Comparison of ENCODE assay signal across 8 cellular contexts in genomic region chr1:146283527-146283880, GRCh38. TPM values are rescaled to one million over a fixed set of nuclear protein-coding genes. Genes with fewer than 3 reads are reported as not detected.
A peak's percentile ranks its signal among the peaks of the same experiment; 100 is the strongest.
DNase-seq lines count a peak whose midpoint lies in the region; ATAC-seq, FAIRE-seq and TF ChIP-seq lines count a peak whose summit lies in the region.
"Not testable (repeated sequence)": the region's sequence is repeated elsewhere in the genome, so short reads cannot be mapped to it uniquely, and the experiment has no call there.

No MANE protein-coding gene starts in this region.

- ATAC-seq in GM18502 (IDR thresholded peaks at IDR 0.05; ENCODE audit: poor library complexity, unreplicated experiment) (peak; percentile 53), GM18907 (IDR thresholded peaks at IDR 0.05; ENCODE audit: unreplicated experiment) (peak; percentile 41), GM19468 (IDR thresholded peaks at IDR 0.05; ENCODE audit: extremely low read depth, unreplicated experiment) (peak; percentile 18), GM21737 (IDR thresholded peaks at IDR 0.05; ENCODE audit: unreplicated experiment) (peak; percentile 27), HG02884 (IDR thresholded peaks at IDR 0.05; ENCODE audit: unreplicated experiment) (peak; percentile 41), HG03280 (IDR thresholded peaks at IDR 0.05; ENCODE audit: unreplicated experiment) (peak; percentile 49), T-helper 17 cell (peak; percentile 12), K562 (0 out of 3 replicates have a peak, but pooled peaks have one; percentile 35)

- not testable (repeated sequence) for H3K4me1 ChIP-seq in K562 (replicated peaks in 1 of 2; ENCODE audit: control insufficient read depth in 2 of 2, insufficient read depth in 2 of 2, low read length in 2 of 2)

- no CpG with 5 or more reads among the region's 3 CpGs for WGBS in K562 (ENCODE audit: insufficient coverage, low coverage, missing lambda C conversion rate)

- in situ Hi-C loops in K562 (cut with MboI), result not testable (repeated sequence)

- H3K9me3 ChIP-seq in T-helper 17 cell (ENCODE audit: control insufficient read depth, low read length, poor library complexity, severe bottlenecking); K562 (replicated peaks; ENCODE audit: control insufficient read depth, insufficient read depth, low read depth, low read length): not testable (repeated sequence)

- H3K36me3 ChIP-seq in K562 (ENCODE audit: control insufficient read depth, insufficient read depth, low read length), result not testable (repeated sequence)

- not testable (repeated sequence) for H3K4me3 Mint-ChIP-seq in T-helper 17 cell

- H3K4me2 ChIP-seq in K562 (ENCODE audit: insufficient read depth, low read length), result not testable (repeated sequence)

- H3K9ac ChIP-seq in K562 (ENCODE audit: insufficient read depth in 1 of 2, low read depth in 2 of 2, low read length in 2 of 2), result not testable (repeated sequence)

- POLR2A ChIA-PET in K562 (lab: Yijun Ruan, JAX), result not testable (repeated sequence)

- intact Hi-C loops in K562 (cut with micrococcal nuclease), result not testable (repeated sequence)

- not testable (repeated sequence) for FAIRE-seq in K562 (lab: Jason Lieb, UNC)

- H4K20me1 ChIP-seq in K562 (replicated peaks; ENCODE audit: control insufficient read depth, insufficient read depth, low read length), result not testable (repeated sequence)

- not testable (repeated sequence) for H3K36me3 Mint-ChIP-seq in T-helper 17 cell (ENCODE audit: low read depth)

- TF ChIP-seq CTCF in K562 (IDR thresholded peaks at IDR 0.05 in 2 of 3, conservative IDR thresholded peaks at IDR 0.05 in 1 of 3; ENCODE audit: insufficient read depth in 2 of 3, low read depth in 1 of 3, low read length in 3 of 3), result not testable (repeated sequence)

- not testable (repeated sequence) for H3K27me3 ChIP-seq in K562 (ENCODE audit: control insufficient read depth in 2 of 2, insufficient read depth in 2 of 2, low read length in 2 of 2)

- TF ChIP-seq EP300 in K562 (IDR thresholded peaks at IDR 0.05; ENCODE audit: low read length), result not testable (repeated sequence)

- not testable (repeated sequence) for H2AFZ ChIP-seq in K562 (ENCODE audit: low read depth, low read length)

- BruUV-seq in K562 (replicated peaks; lab: Mats Ljungman, UMichigan), result not testable (repeated sequence)

- CTCF ChIA-PET in K562 (lab: Yijun Ruan, JAX; ENCODE audit: low intra/inter-chr PET ratio), result not testable (repeated sequence)

- H3K4me1 Mint-ChIP-seq in T-helper 17 cell, result not testable (repeated sequence)

- TF ChIP-seq POLR2A in K562 (conservative IDR thresholded peaks at IDR 0.05), result not testable (repeated sequence)

- H3K9me1 ChIP-seq in K562 (ENCODE audit: control insufficient read depth, insufficient read depth, low read length), result not testable (repeated sequence)

- H3K27ac Mint-ChIP-seq in T-helper 17 cell, result not testable (repeated sequence)

- H3K4me3 ChIP-seq in K562, result not testable (repeated sequence)

- H3K27me3 Mint-ChIP-seq in T-helper 17 cell, result not testable (repeated sequence)

- not testable (repeated sequence) for TF ChIP-seq RAD21 in K562 (CRISPR knock-in tag; conservative IDR thresholded peaks at IDR 0.05 in 1 of 2, IDR thresholded peaks at IDR 0.05 in 1 of 2)

- DNase-seq in T-helper 17 cell; K562 (ENCODE audit: extremely low read depth in 1 of 4, low spot score in 3 of 4): not testable (repeated sequence)

- not testable (repeated sequence) for H3K27ac ChIP-seq in K562 (ENCODE audit: extremely low read depth, low read depth, low read length)

- H3K79me2 ChIP-seq in K562 (ENCODE audit: control insufficient read depth, insufficient read depth, low read length), result not testable (repeated sequence)

RNA-seq across cellular contexts. Expression of gene NOTCH2NLA, which starts 54.7 kb away (rescaled TPM):
- total RNA-seq in T-helper 17 cell (10 to 100 TPM; 34.3 to 40.7 TPM), K562 (2014; rRNA removed) (20.4 and 28.7 TPM in 2 replicates), K562 (2014; rRNA removed; fragmentation: Illumina TruSeq; extraction: Trizol) (6.1 and 8.0 TPM in 2 replicates), K562 (2015; rRNA removed; fragmentation: Illumina TruSeq; extraction: Trizol) (8.7 and 10.3 TPM in 2 replicates), K562 (2021) (10.1 and 10.7 TPM in 2 replicates)
- 38.1 and 59.3 TPM in 2 replicates for total RNA-seq in K562 (2011; cell fraction: chromatin; rRNA removed; ENCODE audit: low replicate concordance)
- total RNA-seq in K562 (2011; cell fraction: nucleolus; rRNA removed), result 18.8 and 26.2 TPM in 2 replicates
- total RNA-seq in K562 (2011; cell fraction: nucleoplasm; rRNA removed), result 34.8 and 58.0 TPM in 2 replicates
- polyA plus RNA-seq in K562 (2011; rRNA removed) (10.9 and 11.3 TPM in 2 replicates), K562 (2014; fragmentation: Illumina TruSeq; extraction: Trizol) (5.4 and 6.1 TPM in 2 replicates), K562 (2014; fragmentation: Nextera tagmentation; extraction: Ambion mirVana) (1 to 10 TPM; 1.5 to 1.6 TPM), K562 (2014; rRNA removed) (9.3 and 10.5 TPM in 2 replicates)
- 10.9 and 13.2 TPM in 2 replicates for polyA plus RNA-seq in K562 (2011; cell fraction: cytosol; rRNA removed)
- 12.3 and 15.2 TPM in 2 replicates for polyA plus RNA-seq in K562 (2011; cell fraction: nucleus; rRNA removed)
- polyA plus RNA-seq in K562 (2012), result 6.1 and 8.0 TPM in 2 replicates
- 30.8 and 38.4 TPM in 2 replicates for polyA minus RNA-seq in K562 (2011; rRNA and poly(A)+ RNA removed)
- 8.4 and 10.9 TPM in 2 replicates for polyA minus RNA-seq in K562 (2011; cell fraction: cytosol; rRNA and poly(A)+ RNA removed)
- 35.9 and 49.2 TPM in 2 replicates for polyA minus RNA-seq in K562 (2011; cell fraction: nucleus; rRNA and poly(A)+ RNA removed)
